1 cellular context compared by ENCODE assay signal in genomic region chr15:79083154-79083553, GRCh38.
TF ChIP-seq lines count a peak whose summit lies in the region.

No MANE protein-coding gene starts in this region.

TF ChIP-seq in H1, 55 proteins besides CTCF, POLR2A, EP300 and RAD21:
- no peak for TF ChIP-seq USF2 (IDR thresholded peaks at IDR 0.05; ENCODE audit: low read length)
- TF ChIP-seq CHD1 (IDR thresholded peaks at IDR 0.05; ENCODE audit: low read depth, low read length): no peak
- no peak for TF ChIP-seq TEAD4 (IDR thresholded peaks at IDR 0.05; ENCODE audit: low read depth, low read length)
- TF ChIP-seq, protein P1, sequence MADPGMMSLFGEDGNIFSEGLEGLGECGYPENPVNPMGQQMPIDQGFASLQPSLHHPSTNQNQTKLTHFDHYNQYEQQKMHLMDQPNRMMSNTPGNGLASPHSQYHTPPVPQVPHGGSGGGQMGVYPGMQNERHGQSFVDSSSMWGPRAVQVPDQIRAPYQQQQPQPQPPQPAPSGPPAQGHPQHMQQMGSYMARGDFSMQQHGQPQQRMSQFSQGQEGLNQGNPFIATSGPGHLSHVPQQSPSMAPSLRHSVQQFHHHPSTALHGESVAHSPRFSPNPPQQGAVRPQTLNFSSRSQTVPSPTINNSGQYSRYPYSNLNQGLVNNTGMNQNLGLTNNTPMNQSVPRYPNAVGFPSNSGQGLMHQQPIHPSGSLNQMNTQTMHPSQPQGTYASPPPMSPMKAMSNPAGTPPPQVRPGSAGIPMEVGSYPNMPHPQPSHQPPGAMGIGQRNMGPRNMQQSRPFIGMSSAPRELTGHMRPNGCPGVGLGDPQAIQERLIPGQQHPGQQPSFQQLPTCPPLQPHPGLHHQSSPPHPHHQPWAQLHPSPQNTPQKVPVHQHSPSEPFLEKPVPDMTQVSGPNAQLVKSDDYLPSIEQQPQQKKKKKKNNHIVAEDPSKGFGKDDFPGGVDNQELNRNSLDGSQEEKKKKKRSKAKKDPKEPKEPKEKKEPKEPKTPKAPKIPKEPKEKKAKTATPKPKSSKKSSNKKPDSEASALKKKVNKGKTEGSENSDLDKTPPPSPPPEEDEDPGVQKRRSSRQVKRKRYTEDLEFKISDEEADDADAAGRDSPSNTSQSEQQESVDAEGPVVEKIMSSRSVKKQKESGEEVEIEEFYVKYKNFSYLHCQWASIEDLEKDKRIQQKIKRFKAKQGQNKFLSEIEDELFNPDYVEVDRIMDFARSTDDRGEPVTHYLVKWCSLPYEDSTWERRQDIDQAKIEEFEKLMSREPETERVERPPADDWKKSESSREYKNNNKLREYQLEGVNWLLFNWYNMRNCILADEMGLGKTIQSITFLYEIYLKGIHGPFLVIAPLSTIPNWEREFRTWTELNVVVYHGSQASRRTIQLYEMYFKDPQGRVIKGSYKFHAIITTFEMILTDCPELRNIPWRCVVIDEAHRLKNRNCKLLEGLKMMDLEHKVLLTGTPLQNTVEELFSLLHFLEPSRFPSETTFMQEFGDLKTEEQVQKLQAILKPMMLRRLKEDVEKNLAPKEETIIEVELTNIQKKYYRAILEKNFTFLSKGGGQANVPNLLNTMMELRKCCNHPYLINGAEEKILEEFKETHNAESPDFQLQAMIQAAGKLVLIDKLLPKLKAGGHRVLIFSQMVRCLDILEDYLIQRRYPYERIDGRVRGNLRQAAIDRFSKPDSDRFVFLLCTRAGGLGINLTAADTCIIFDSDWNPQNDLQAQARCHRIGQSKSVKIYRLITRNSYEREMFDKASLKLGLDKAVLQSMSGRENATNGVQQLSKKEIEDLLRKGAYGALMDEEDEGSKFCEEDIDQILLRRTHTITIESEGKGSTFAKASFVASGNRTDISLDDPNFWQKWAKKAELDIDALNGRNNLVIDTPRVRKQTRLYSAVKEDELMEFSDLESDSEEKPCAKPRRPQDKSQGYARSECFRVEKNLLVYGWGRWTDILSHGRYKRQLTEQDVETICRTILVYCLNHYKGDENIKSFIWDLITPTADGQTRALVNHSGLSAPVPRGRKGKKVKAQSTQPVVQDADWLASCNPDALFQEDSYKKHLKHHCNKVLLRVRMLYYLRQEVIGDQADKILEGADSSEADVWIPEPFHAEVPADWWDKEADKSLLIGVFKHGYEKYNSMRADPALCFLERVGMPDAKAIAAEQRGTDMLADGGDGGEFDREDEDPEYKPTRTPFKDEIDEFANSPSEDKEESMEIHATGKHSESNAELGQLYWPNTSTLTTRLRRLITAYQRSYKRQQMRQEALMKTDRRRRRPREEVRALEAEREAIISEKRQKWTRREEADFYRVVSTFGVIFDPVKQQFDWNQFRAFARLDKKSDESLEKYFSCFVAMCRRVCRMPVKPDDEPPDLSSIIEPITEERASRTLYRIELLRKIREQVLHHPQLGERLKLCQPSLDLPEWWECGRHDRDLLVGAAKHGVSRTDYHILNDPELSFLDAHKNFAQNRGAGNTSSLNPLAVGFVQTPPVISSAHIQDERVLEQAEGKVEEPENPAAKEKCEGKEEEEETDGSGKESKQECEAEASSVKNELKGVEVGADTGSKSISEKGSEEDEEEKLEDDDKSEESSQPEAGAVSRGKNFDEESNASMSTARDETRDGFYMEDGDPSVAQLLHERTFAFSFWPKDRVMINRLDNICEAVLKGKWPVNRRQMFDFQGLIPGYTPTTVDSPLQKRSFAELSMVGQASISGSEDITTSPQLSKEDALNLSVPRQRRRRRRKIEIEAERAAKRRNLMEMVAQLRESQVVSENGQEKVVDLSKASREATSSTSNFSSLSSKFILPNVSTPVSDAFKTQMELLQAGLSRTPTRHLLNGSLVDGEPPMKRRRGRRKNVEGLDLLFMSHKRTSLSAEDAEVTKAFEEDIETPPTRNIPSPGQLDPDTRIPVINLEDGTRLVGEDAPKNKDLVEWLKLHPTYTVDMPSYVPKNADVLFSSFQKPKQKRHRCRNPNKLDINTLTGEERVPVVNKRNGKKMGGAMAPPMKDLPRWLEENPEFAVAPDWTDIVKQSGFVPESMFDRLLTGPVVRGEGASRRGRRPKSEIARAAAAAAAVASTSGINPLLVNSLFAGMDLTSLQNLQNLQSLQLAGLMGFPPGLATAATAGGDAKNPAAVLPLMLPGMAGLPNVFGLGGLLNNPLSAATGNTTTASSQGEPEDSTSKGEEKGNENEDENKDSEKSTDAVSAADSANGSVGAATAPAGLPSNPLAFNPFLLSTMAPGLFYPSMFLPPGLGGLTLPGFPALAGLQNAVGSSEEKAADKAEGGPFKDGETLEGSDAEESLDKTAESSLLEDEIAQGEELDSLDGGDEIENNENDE (IDR thresholded peaks at IDR 0.05; ENCODE audit: insufficient replicate concordance, low read length): no peak
- no peak for TF ChIP-seq RNF2 (IDR thresholded peaks at IDR 0.05; ENCODE audit: borderline replicate concordance, low read depth, low read length, missing control alignments, poor library complexity, severe bottlenecking)
- TF ChIP-seq SUZ12 (IDR thresholded peaks at IDR 0.05; ENCODE audit: low read length): no peak
- TF ChIP-seq POU5F1 (IDR thresholded peaks at IDR 0.05; ENCODE audit: low read depth, low read length): no peak
- TF ChIP-seq EGR1 (IDR thresholded peaks at IDR 0.05; ENCODE audit: borderline replicate concordance, low read depth, low read length): no peak
- no peak for TF ChIP-seq RBBP5 (IDR thresholded peaks at IDR 0.05; ENCODE audit: borderline replicate concordance, low read depth, low read length)
- no peak for TF ChIP-seq CREB1 (IDR thresholded peaks at IDR 0.05)
- no peak for TF ChIP-seq GTF2F1 (IDR thresholded peaks at IDR 0.05; ENCODE audit: borderline replicate concordance, low read depth, low read length)
- TF ChIP-seq ASH2L (IDR thresholded peaks at IDR 0.05; ENCODE audit: low read length): no peak
- TF ChIP-seq ZNF274 (IDR thresholded peaks at IDR 0.05; ENCODE audit: borderline replicate concordance, extremely low read depth, low read length): no peak
- no peak for TF ChIP-seq SRF (IDR thresholded peaks at IDR 0.05; ENCODE audit: low read depth, low read length)
- TF ChIP-seq SIX5 (IDR thresholded peaks at IDR 0.05; ENCODE audit: low read depth, low read length): no peak
- TF ChIP-seq, protein P2, sequence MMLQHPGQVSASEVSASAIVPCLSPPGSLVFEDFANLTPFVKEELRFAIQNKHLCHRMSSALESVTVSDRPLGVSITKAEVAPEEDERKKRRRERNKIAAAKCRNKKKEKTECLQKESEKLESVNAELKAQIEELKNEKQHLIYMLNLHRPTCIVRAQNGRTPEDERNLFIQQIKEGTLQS (IDR thresholded peaks at IDR 0.05; ENCODE audit: insufficient read depth, low read depth, low read length): no peak
- TF ChIP-seq RFX5 (IDR thresholded peaks at IDR 0.05; ENCODE audit: borderline replicate concordance, low read depth, low read length): no peak
- no peak for TF ChIP-seq JUND (IDR thresholded peaks at IDR 0.05; ENCODE audit: low read length)
- no peak for TF ChIP-seq SIN3A (conservative IDR thresholded peaks at IDR 0.05 in 1 of 2, IDR thresholded peaks at IDR 0.05 in 1 of 2; ENCODE audit: low read depth in 1 of 2, low read length in 2 of 2)
- no peak for TF ChIP-seq PHF8 (conservative IDR thresholded peaks at IDR 0.05; ENCODE audit: low read depth, low read length)
